ENCODE assay signal across 25 cellular contexts in genomic region chr22:25716637-25717036, GRCh38. TPM values are rescaled to one million over a fixed set of nuclear protein-coding genes. Genes with fewer than 3 reads are reported as not detected.
"Had no signal": no experiment of that assay in that cellular context is flagged by ENCODE, and none has a peak within 500 bp of the region (broad histone marks: within the 10 kb centered on the region; RNA-seq: fewer than 3 reads in every experiment).

No MANE protein-coding gene starts in this region.

- ATAC-seq: effector memory CD8-positive, alpha-beta T cell; left lobe of liver; mucosa of descending colon; right cardiac atrium; stimulated activated memory B cell treated with anti-CD40 and anti-IgM and Interleukin-4, amounts not matched to agents 10 μg/mL and 1 μg/mL and 100 μg/mL, for 72 hours; stimulated activated naive CD8-positive, alpha-beta T cell treated with anti-CD3 and anti-CD28 coated beads, Interleukin-15, Interleukin-2, amounts not matched to agents 100 U/mL and 50 U/mL, for 24 hours had no signal

- H3K36me3 Mint-ChIP-seq: natural killer cell treated with Interleukin-12 subunit alpha and Interleukin-12 subunit beta and Interleukin-15 and Interleukin-18, amount 100 ng/mL, for 72 hours had no signal

- H3K4me3 Mint-ChIP-seq: effector memory CD8-positive, alpha-beta T cell; mesothelial cell of epicardium; naive B cell; natural killer cell treated with Interleukin-12 subunit alpha and Interleukin-12 subunit beta and Interleukin-15 and Interleukin-18, amount 100 ng/mL, for 72 hours; neural crest cell; stimulated activated memory B cell treated with anti-CD40 and anti-IgM and Interleukin-4, amounts not matched to agents 10 μg/mL and 1 μg/mL and 100 μg/mL, for 72 hours had no signal

- H3K27me3 ChIP-seq: esophagus squamous epithelium, sigmoid colon, tibial nerve, upper lobe of left lung, vagina had no signal

- H3K27ac ChIP-seq: esophagus squamous epithelium, prostate gland, sigmoid colon, thoracic aorta, tibial nerve, upper lobe of left lung, vagina had no signal

- H3K9me3 ChIP-seq: esophagus squamous epithelium, mucosa of descending colon, prostate gland, sigmoid colon, thoracic aorta, tibial nerve, upper lobe of left lung, vagina had no signal

- FAIRE-seq: endometrium, frontal cortex, kidney had no signal

- H3K36me3 ChIP-seq: prostate gland, thoracic aorta, vagina had no signal

- DNase-seq: cortex of kidney; effector memory CD8-positive, alpha-beta T cell; erythroblast; esophagus squamous epithelium; kidney; mesenchymal stem cell; mucosa of descending colon; naive B cell; right cardiac atrium; sigmoid colon; stimulated activated CD4-positive, alpha-beta T cell treated with anti-CD3 and anti-CD28 coated beads, Interleukin-4, amount 100 ng/mL, for 4 hours; stimulated activated naive CD8-positive, alpha-beta T cell treated with anti-CD3 and anti-CD28 coated beads, Interleukin-15, Interleukin-2, amounts not matched to agents 100 U/mL and 50 U/mL, for 24 hours; upper lobe of left lung had no signal

- H3K9me3 Mint-ChIP-seq: effector memory CD8-positive, alpha-beta T cell; mesothelial cell of epicardium; naive B cell; natural killer cell treated with Interleukin-12 subunit alpha and Interleukin-12 subunit beta and Interleukin-15 and Interleukin-18, amount 100 ng/mL, for 72 hours; neural crest cell; stimulated activated memory B cell treated with anti-CD40 and anti-IgM and Interleukin-4, amounts not matched to agents 10 μg/mL and 1 μg/mL and 100 μg/mL, for 72 hours had no signal

- H3K4me3 ChIP-seq: esophagus squamous epithelium, mucosa of descending colon, prostate gland, sigmoid colon, thoracic aorta, tibial nerve, upper lobe of left lung, vagina had no signal

- H3K27me3 Mint-ChIP-seq: effector memory CD8-positive, alpha-beta T cell; naive B cell; stimulated activated memory B cell treated with anti-CD40 and anti-IgM and Interleukin-4, amounts not matched to agents 10 μg/mL and 1 μg/mL and 100 μg/mL, for 72 hours had no signal

- H3K4me1 ChIP-seq: esophagus squamous epithelium, prostate gland, sigmoid colon, tibial nerve, upper lobe of left lung, vagina had no signal

- H3K27ac Mint-ChIP-seq: effector memory CD8-positive, alpha-beta T cell; mesothelial cell of epicardium; natural killer cell treated with Interleukin-12 subunit alpha and Interleukin-12 subunit beta and Interleukin-15 and Interleukin-18, amount 100 ng/mL, for 72 hours; stimulated activated memory B cell treated with anti-CD40 and anti-IgM and Interleukin-4, amounts not matched to agents 10 μg/mL and 1 μg/mL and 100 μg/mL, for 72 hours had no signal

- H3K4me1 Mint-ChIP-seq: naive B cell; stimulated activated memory B cell treated with anti-CD40 and anti-IgM and Interleukin-4, amounts not matched to agents 10 μg/mL and 1 μg/mL and 100 μg/mL, for 72 hours had no signal

RNA-seq across cellular contexts. Expression of gene MYO18B, which starts 25.4 kb away (rescaled TPM):
- total RNA-seq: frontal cortex, left lobe of liver, lung microvascular endothelial cell, neural crest cell, vagina had no signal
